In the genomic region with DNA sequence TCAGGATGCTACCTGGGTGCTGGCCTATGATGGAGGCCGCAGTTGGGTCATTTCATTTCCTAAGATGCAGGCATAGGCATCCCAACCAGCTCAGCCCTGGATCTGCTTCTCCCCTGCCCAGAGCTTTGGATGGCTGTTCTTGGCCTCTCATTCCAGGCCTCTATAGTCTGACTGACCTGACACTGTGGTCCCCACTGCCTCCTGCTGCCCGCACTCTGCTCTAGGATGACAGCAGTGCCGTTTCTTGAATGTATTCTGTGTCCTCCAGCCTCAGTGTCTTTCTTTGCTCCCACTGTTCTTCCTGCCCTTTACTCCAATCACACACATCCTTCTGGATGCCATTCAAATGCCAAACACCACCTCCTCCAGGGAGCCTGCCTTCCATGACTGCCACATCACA, we compare ENCODE assay signal across 9 cellular contexts.
DNase-seq lines count a peak whose midpoint lies in the region; ATAC-seq and TF ChIP-seq lines count a peak whose summit lies in the region.
"Had no signal": no experiment of that assay in that cellular context is flagged by ENCODE, and none has a peak within 500 bp of the region (broad histone marks: within the 10 kb centered on the region; RNA-seq: fewer than 3 reads in every experiment).

No MANE protein-coding gene starts in this region.

- BruUV-seq in PC-9 (replicated peaks; lab: Mats Ljungman, UMichigan) = no TSS peak

- H3K9me2 ChIP-seq in PC-9 (ENCODE audit: insufficient read depth) = no peaks in the 10 kb centered on the region

- CTCF ChIA-PET in activated naive CD4-positive, alpha-beta T cell treated with anti-CD3 and anti-CD28 coated beads, Interleukin-2, amount 10 ng/mL, durations not matched to agents 7 days and 5 days (lab: Charles Lee) = no interaction called here
- CTCF ChIA-PET in PC-9 (lab: Charles Lee) = no interaction called here

- no peak for ATAC-seq in HG03175 (IDR thresholded peaks at IDR 0.05; ENCODE audit: unreplicated experiment)

- H3K9me3 ChIP-seq in PC-9 (ENCODE audit: insufficient read depth, low read depth) (no peaks in the 10 kb centered on the region), uterus (no peaks in the 10 kb centered on the region)

- H3K79me2 ChIP-seq in PC-9 (ENCODE audit: low read depth) = no peaks in the 10 kb centered on the region

- POLR2A ChIA-PET in PC-9 (lab: Charles Lee; ENCODE audit: unreplicated experiment) = interaction anchor here (0.7 kb wide), 1 partner anchor 392 kb away, joined by 5 read pairs; no protein-coding TSS in a partner anchor

- H3K27ac ChIP-seq in PC-9 (no peak overlapping the region), uterus (no peak overlapping the region)

- intact Hi-C loops in PC-9 (cut with micrococcal nuclease; ENCODE audit: unreplicated experiment) = loop anchor here (1.0 kb wide), 1 partner anchor 176 kb away; no protein-coding TSS in a partner anchor
- intact Hi-C loops in uterus (cut with DNase I; ENCODE audit: low total_unique reads) = no loop called here

- no peaks in the 10 kb centered on the region for H3K4me1 Mint-ChIP-seq in activated naive CD4-positive, alpha-beta T cell treated with anti-CD3 and anti-CD28 coated beads, Interleukin-2, amount 10 ng/mL, durations not matched to agents 7 days and 5 days
- H3K4me1 Mint-ChIP-seq: activated naive CD4-positive, alpha-beta T cell treated with anti-CD3 and anti-CD28 coated beads, Interleukin-2, amount 50 U/mL, for 24 hours had no signal

- H3K27me3 ChIP-seq in PC-9 (ENCODE audit: insufficient read depth, low read depth) (no peaks in the 10 kb centered on the region), uterus (no peaks in the 10 kb centered on the region)

- H4K20me1 ChIP-seq in PC-9 (ENCODE audit: insufficient read depth) = no peaks in the 10 kb centered on the region

- no peaks in the 10 kb centered on the region for H3K9me3 Mint-ChIP-seq in activated naive CD4-positive, alpha-beta T cell treated with anti-CD3 and anti-CD28 coated beads, Interleukin-2, amount 10 ng/mL, durations not matched to agents 7 days and 5 days
- H3K9me3 Mint-ChIP-seq: activated naive CD4-positive, alpha-beta T cell treated with anti-CD3 and anti-CD28 coated beads, Interleukin-2, amount 50 U/mL, for 24 hours had no signal

- H3K36me3 Mint-ChIP-seq in activated naive CD4-positive, alpha-beta T cell treated with anti-CD3 and anti-CD28 coated beads, Interleukin-2, amount 10 ng/mL, durations not matched to agents 7 days and 5 days = no peaks in the 10 kb centered on the region
- H3K36me3 Mint-ChIP-seq: activated naive CD4-positive, alpha-beta T cell treated with anti-CD3 and anti-CD28 coated beads, Interleukin-2, amount 50 U/mL, for 24 hours had no signal

- H3K4me3 ChIP-seq in PC-9 (no peak overlapping the region), astrocyte of the cerebellum (ENCODE audit: low read depth, low read length) (no peak overlapping the region), uterus (no peak overlapping the region)

- H2AFZ ChIP-seq in PC-9 = no peak overlapping the region

- in situ Hi-C loops in astrocyte of the cerebellum (cut with HindIII; ENCODE audit: low sequenced_read_pairs) = no loop called here

- peak; percentile 19 for DNase-seq in activated naive CD4-positive, alpha-beta T cell treated with anti-CD3 and anti-CD28 coated beads, Interleukin-2, amount 50 U/mL, for 16 hours
- no peak for DNase-seq in activated naive CD4-positive, alpha-beta T cell treated with anti-CD3 and anti-CD28 coated beads, Interleukin-2, amount 10 ng/mL, durations not matched to agents 7 days and 5 days
- DNase-seq in PC-9 = no peak
- peak; percentile 15 for DNase-seq in astrocyte of the cerebellum (ENCODE audit: low read depth)
- DNase-seq in lung microvascular endothelial cell (ENCODE audit: low read depth in 2 of 2) = peak; percentile 56 to 76
- DNase-seq in uterus = peak; percentile 25 to 27
- no peak for DNase-seq in KG1 (lab: John Stamatoyannopoulos, UW)

- no peak overlapping the region for H3K27ac Mint-ChIP-seq in activated naive CD4-positive, alpha-beta T cell treated with anti-CD3 and anti-CD28 coated beads, Interleukin-2, amount 10 ng/mL, durations not matched to agents 7 days and 5 days
- H3K27ac Mint-ChIP-seq: activated naive CD4-positive, alpha-beta T cell treated with anti-CD3 and anti-CD28 coated beads, Interleukin-2, amount 50 U/mL, for 24 hours had no signal

- peaks cover 8% of the 10 kb centered on the region for H3K27me3 Mint-ChIP-seq in activated naive CD4-positive, alpha-beta T cell treated with anti-CD3 and anti-CD28 coated beads, Interleukin-2, amount 10 ng/mL, durations not matched to agents 7 days and 5 days
- H3K27me3 Mint-ChIP-seq: activated naive CD4-positive, alpha-beta T cell treated with anti-CD3 and anti-CD28 coated beads, Interleukin-2, amount 50 U/mL, for 24 hours had no signal

- no peak for TF ChIP-seq POLR2A in uterus (IDR thresholded peaks at IDR 0.05)

- no peak overlapping the region for H3K4me3 Mint-ChIP-seq in activated naive CD4-positive, alpha-beta T cell treated with anti-CD3 and anti-CD28 coated beads, Interleukin-2, amount 10 ng/mL, durations not matched to agents 7 days and 5 days
- H3K4me3 Mint-ChIP-seq: activated naive CD4-positive, alpha-beta T cell treated with anti-CD3 and anti-CD28 coated beads, Interleukin-2, amount 50 U/mL, for 24 hours had no signal

- H3K36me3 ChIP-seq in PC-9 (ENCODE audit: low read depth) = no peaks in the 10 kb centered on the region
- H3K36me3 ChIP-seq in uterus = no peaks in the 10 kb centered on the region

- H3K4me1 ChIP-seq in PC-9 (replicated peaks; ENCODE audit: insufficient read depth) (peaks cover 66% of the 10 kb centered on the region), uterus (no peaks in the 10 kb centered on the region)

- peak; percentile 60 for TF ChIP-seq CTCF in PC-9 (conservative IDR thresholded peaks at IDR 0.05)
- TF ChIP-seq CTCF in astrocyte of the cerebellum (IDR thresholded peaks at IDR 0.05; ENCODE audit: low read depth, low read length, missing control alignments) = peak; percentile 66
- TF ChIP-seq CTCF in uterus (IDR thresholded peaks at IDR 0.05) = peak; percentile 20 to 49 (median 30)

- H3F3A ChIP-seq in PC-9 (ENCODE audit: insufficient read depth, low read depth) = peaks cover 32% of the 10 kb centered on the region

- no peak overlapping the region for H3K4me2 ChIP-seq in PC-9

Comparison
In these comparisons a context has a peak if more than half of its experiments do, and no peak if none do; other contexts are left out.
1. DNase-seq: peak in activated naive CD4-positive, alpha-beta T cell treated with anti-CD3 and anti-CD28 coated beads, Interleukin-2, amount 50 U/mL, for 16 hours (single experiment), astrocyte of the cerebellum (single experiment), lung microvascular endothelial cell (2 of 2) and uterus (2 of 2); none in activated naive CD4-positive, alpha-beta T cell treated with anti-CD3 and anti-CD28 coated beads, Interleukin-2, amount 10 ng/mL, durations not matched to agents 7 days and 5 days (single experiment), PC-9 (0 of 2) and KG1 (single experiment).
2. Peak in every context shown above with its lines, with median percentiles within 50 percentile points of each other: CTCF ChIP-seq.